8 cellular contexts compared by ENCODE assay signal in genomic region chr19:41860419-41861097, GRCh38. TPM values are rescaled to one million over a fixed set of nuclear protein-coding genes. Genes with fewer than 3 reads are reported as not detected.
DNase-seq lines count a peak whose midpoint lies in the region; ATAC-seq and TF ChIP-seq lines count a peak whose summit lies in the region.

No MANE protein-coding gene starts in this region.

- H3K9me3 ChIP-seq in NT2/D1 (ENCODE audit: insufficient read depth, low read length) (no peaks in the 10 kb centered on the region), uterus (no peaks in the 10 kb centered on the region)

- no peaks in the 10 kb centered on the region for H3K27me3 ChIP-seq in GM06990 (replicated peaks; ENCODE audit: control insufficient read depth, insufficient read depth, low read length)
- H3K27me3 ChIP-seq in NT2/D1 (ENCODE audit: insufficient read depth, insufficient read length) = no peaks in the 10 kb centered on the region
- H3K27me3 ChIP-seq in mesendoderm (ENCODE audit: insufficient read depth, low read length, poor library complexity) = no peaks in the 10 kb centered on the region
- H3K27me3 ChIP-seq in uterus = no peaks in the 10 kb centered on the region

- no CpG with 5 or more reads among the region's 45 CpGs for WGBS in mesendoderm (ENCODE audit: extremely low coverage, insufficient coverage, low lambda C conversion rate)

- H3K27me3 Mint-ChIP-seq in chondrocyte (ENCODE audit: low read depth) = peaks cover 3% of the 10 kb centered on the region

- H3K79me1 ChIP-seq in mesendoderm (ENCODE audit: low read length) = peaks cover 25% of the 10 kb centered on the region

- H2BK120ac ChIP-seq in mesendoderm (ENCODE audit: low read depth, low read length) = peak overlapping the region; percentile 68

- H3K27ac ChIP-seq in mesendoderm (ENCODE audit: low read depth, low read length) = peak overlapping the region; percentile 84
- H3K27ac ChIP-seq in uterus = peak overlapping the region; percentile 90 to 98

- no peak overlapping the region for H2AK5ac ChIP-seq in mesendoderm (ENCODE audit: low read length)

- H3K18ac ChIP-seq in mesendoderm (ENCODE audit: low read length) = peak overlapping the region; percentile 98

- H2BK5ac ChIP-seq in mesendoderm (ENCODE audit: low read length) = peak overlapping the region; percentile 69

- TF ChIP-seq CTCF in GM06990 (IDR thresholded peaks at IDR 0.05; ENCODE audit: insufficient read depth, low read length, poor library complexity, severe bottlenecking) = no peak
- no peak for TF ChIP-seq CTCF in chondrocyte (IDR thresholded peaks at IDR 0.05)
- no peak for TF ChIP-seq CTCF in uterus (IDR thresholded peaks at IDR 0.05)

- H3K23ac ChIP-seq in mesendoderm (ENCODE audit: low read length) = peak overlapping the region; percentile 51

- H3K4me1 ChIP-seq in NT2/D1 (ENCODE audit: insufficient read depth, insufficient read length) (peaks cover 10% of the 10 kb centered on the region), mesendoderm (ENCODE audit: control insufficient read depth, low read depth, low read length) (peaks cover 8% of the 10 kb centered on the region), uterus (peaks cover 6 to 27% of the 10 kb centered on the region in 2 donors)

- DNase-seq in GM06990 (ENCODE audit: extremely low read depth, insufficient read length) = no peak
- no peak for DNase-seq in NT2/D1 (ENCODE audit: low read depth, low spot score)
- no peak for DNase-seq in chondrocyte (ENCODE audit: low spot score)
- DNase-seq in mesendoderm = no peak
- DNase-seq in uterus = no peak
- DNase-seq in activated gamma-delta T cell (lab: John Stamatoyannopoulos, UW) = no peak
- DNase-seq in NCI-H187 (lab: John Stamatoyannopoulos, UW) = no peak

- peak overlapping the region; percentile 93 for H3K27ac Mint-ChIP-seq in chondrocyte (ENCODE audit: unreplicated experiment)

- TF ChIP-seq POLR2A in uterus (IDR thresholded peaks at IDR 0.05) = no peak

- peaks cover 39% of the 10 kb centered on the region for H3K36me3 Mint-ChIP-seq in chondrocyte (ENCODE audit: low read depth)

- peaks cover 33% of the 10 kb centered on the region for H3K36me3 ChIP-seq in GM06990 (ENCODE audit: control insufficient read depth, insufficient read depth, low read length)
- peaks cover 52% of the 10 kb centered on the region for H3K36me3 ChIP-seq in NT2/D1 (ENCODE audit: insufficient read depth, insufficient read length, low read length)
- peaks cover 25% of the 10 kb centered on the region for H3K36me3 ChIP-seq in mesendoderm (ENCODE audit: control insufficient read depth, insufficient read depth, low read length)
- no peaks in the 10 kb centered on the region for H3K36me3 ChIP-seq in uterus

- H4K5ac ChIP-seq in mesendoderm (ENCODE audit: low read length) = no peak overlapping the region

- no peak for ATAC-seq in esophagus mucosa

- H3K79me2 ChIP-seq in mesendoderm (ENCODE audit: control insufficient read depth, insufficient read depth, low read length) = peaks cover 47% of the 10 kb centered on the region

- no peaks in the 10 kb centered on the region for H3K9me3 Mint-ChIP-seq in chondrocyte (ENCODE audit: low read depth)

- H3K4me2 ChIP-seq in mesendoderm (ENCODE audit: low read length) = peak overlapping the region; percentile 73

- H2BK15ac ChIP-seq in mesendoderm (replicated peaks; ENCODE audit: low read depth) = no peak overlapping the region

- intact Hi-C loops in uterus (cut with DNase I; ENCODE audit: low total_unique reads) = no loop called here

- peak overlapping the region; percentile 100 for H3K4ac ChIP-seq in mesendoderm (ENCODE audit: low read depth, low read length)

- H3K4me1 Mint-ChIP-seq in chondrocyte (ENCODE audit: low read depth) = peaks cover 48% of the 10 kb centered on the region

- H3K4me3 ChIP-seq in GM06990 (replicated peaks; ENCODE audit: low read depth, low read length) = peak overlapping the region; percentile 89
- H3K4me3 ChIP-seq in NT2/D1 (ENCODE audit: insufficient read length, low read depth) = peak overlapping the region; percentile 99
- H3K4me3 ChIP-seq in mesendoderm (ENCODE audit: low read length) = peak overlapping the region; percentile 80
- H3K4me3 ChIP-seq in uterus = peak overlapping the region; percentile 65 to 77

- H4K8ac ChIP-seq in mesendoderm (ENCODE audit: low read depth, low read length) = peak overlapping the region; percentile 88

- peak overlapping the region; percentile 96 for H3K4me3 Mint-ChIP-seq in chondrocyte (ENCODE audit: unreplicated experiment)

- H3K56ac ChIP-seq in mesendoderm (ENCODE audit: low read length) = peak overlapping the region; percentile 94

- H3K9ac ChIP-seq in NT2/D1 (ENCODE audit: insufficient read length, low read depth) (peak overlapping the region; percentile 100), mesendoderm (ENCODE audit: low read length) (peak overlapping the region; percentile 88)

RNA-seq across cellular contexts. Expression of gene RPS19, which starts 0.5 kb away (rescaled TPM):
- total RNA-seq in chondrocyte (1,424 to 1,797 TPM (median 1,457 TPM) in 3 replicates), uterus (1,000 to 10,000 TPM in 2 of 4 donors, 100 to 1,000 TPM in 2; 324 to 1,895 (median 1,094) TPM), esophagus mucosa (2,011 TPM)
- polyA plus RNA-seq in mesendoderm (2013, experiment 1 of 2) = 3,019 TPM
- polyA plus RNA-seq in mesendoderm (2013, experiment 2 of 2) = 2,972 TPM

RNA-seq across cellular contexts. Expression of gene DMRTC2, which starts 15.7 kb away (rescaled TPM):
- not detected in 3 replicates for total RNA-seq in chondrocyte
- not detected for polyA plus RNA-seq in mesendoderm (2013, experiment 1 of 2)
- polyA plus RNA-seq in mesendoderm (2013, experiment 2 of 2) = not detected
- total RNA-seq in uterus = under 1 TPM in 1 of 4 donors, not detected in 3; 0.14 TPM
- not detected for total RNA-seq in esophagus mucosa

RNA-seq across cellular contexts. Expression of gene LYPD4, which starts 16.1 kb away (rescaled TPM):
- not detected in 3 replicates for total RNA-seq in chondrocyte
- not detected for polyA plus RNA-seq in mesendoderm (2013, experiment 1 of 2)
- not detected for polyA plus RNA-seq in mesendoderm (2013, experiment 2 of 2)
- not detected for total RNA-seq in uterus
- not detected for total RNA-seq in esophagus mucosa

RNA-seq across cellular contexts. Expression of gene CD79A, which starts 16.5 kb away (rescaled TPM):
- total RNA-seq in chondrocyte = 0.36 TPM in 1 of 3 replicates, not detected in the others
- polyA plus RNA-seq in mesendoderm (2013, experiment 1 of 2) = 0.41 TPM
- 0.46 TPM for polyA plus RNA-seq in mesendoderm (2013, experiment 2 of 2)
- under 1 TPM in 2 of 4 donors, not detected in 2; 0.29 to 0.62 TPM for total RNA-seq in uterus
- 2.6 TPM for total RNA-seq in esophagus mucosa

RNA-seq across cellular contexts. Expression of gene ARHGEF1, which starts 22.4 kb away (rescaled TPM):
- 70.5 to 105 TPM (median 73.2 TPM) in 3 replicates for total RNA-seq in chondrocyte
- 38.0 TPM for polyA plus RNA-seq in mesendoderm (2013, experiment 1 of 2)
- 36.4 TPM for polyA plus RNA-seq in mesendoderm (2013, experiment 2 of 2)
- total RNA-seq in uterus = 100 to 1,000 TPM in 1 of 4 donors, 10 to 100 TPM in 3; 13.5 to 118 (median 37.1) TPM
- total RNA-seq in esophagus mucosa = 53.9 TPM
